16 cellular contexts compared by ENCODE assay signal in the genomic region with DNA sequence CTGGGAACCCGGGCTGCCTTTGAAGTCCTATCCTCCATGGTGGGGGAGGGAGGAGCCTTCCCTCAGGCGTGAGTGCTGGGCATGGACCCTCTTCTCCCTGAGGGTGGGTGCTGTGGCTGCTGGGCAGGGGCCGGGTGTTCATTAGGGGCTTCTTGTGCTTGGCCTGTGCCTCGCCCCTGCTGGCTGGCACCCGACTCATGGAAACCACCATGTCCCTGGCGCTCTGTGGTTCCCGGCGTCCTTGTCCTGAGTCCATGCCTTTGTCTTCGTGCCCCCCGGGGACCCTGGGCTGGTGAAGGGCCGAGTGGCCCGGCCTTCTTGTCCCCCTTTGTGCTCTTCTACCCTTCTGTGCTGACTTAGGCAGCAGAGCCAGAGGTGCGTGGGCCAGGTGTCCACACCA. TPM values are rescaled to one million over a fixed set of nuclear protein-coding genes. Genes with fewer than 3 reads are reported as not detected.
A peak's percentile ranks its signal among the peaks of the same experiment; 100 is the strongest.
DNase-seq lines count a peak whose midpoint lies in the region; ATAC-seq and TF ChIP-seq lines count a peak whose summit lies in the region.
"Had no signal": no experiment of that assay in that cellular context is flagged by ENCODE, and none has a peak within 500 bp of the region (broad histone marks: within the 10 kb centered on the region; RNA-seq: fewer than 3 reads in every experiment).

No MANE protein-coding gene starts in this region.

- H3K27me3 ChIP-seq in H9 (ENCODE audit: insufficient read depth, low read length) (no peaks in the 10 kb centered on the region), esophagus muscularis mucosa (no peaks in the 10 kb centered on the region), stomach smooth muscle (ENCODE audit: control insufficient read depth in 1 of 2, insufficient read depth in 2 of 2, low read length in 2 of 2) (no peaks in the 10 kb centered on the region)

- H3K4me1 Mint-ChIP-seq in H9 (peaks cover 0 to 3% of the 10 kb centered on the region in 2 experiments; a peak in 1 of 4 replicates), nephron progenitor cell (peaks cover 4% of the 10 kb centered on the region), type B pancreatic cell (ENCODE audit: unreplicated experiment) (no peaks in the 10 kb centered on the region)

- DNase-seq in H9: no peak
- DNase-seq in esophagus muscularis mucosa (ENCODE audit: extremely low spot score): no peak
- no peak for DNase-seq in nephron progenitor cell
- DNase-seq in HK-2 (ENCODE audit: unreplicated experiment): no peak
- no peak for DNase-seq in type B pancreatic cell (ENCODE audit: extremely low spot score, unreplicated experiment)
- DNase-seq: 8988T; C1 segment of cervical spinal cord; CD4-positive, alpha-beta memory T cell; COR-L47; DMS153; DND-41; HCEC 1CT had no signal

- H2BK15ac ChIP-seq in H9 (ENCODE audit: low read depth, low read length): no peak overlapping the region

- H2AFZ ChIP-seq in H9 (ENCODE audit: low read length): no peak overlapping the region
- H2AFZ ChIP-seq: GM23338 had no signal

- no peaks in the 10 kb centered on the region for H3K9me3 Mint-ChIP-seq in H9
- H3K9me3 Mint-ChIP-seq in nephron progenitor cell: no peaks in the 10 kb centered on the region
- H3K9me3 Mint-ChIP-seq in type B pancreatic cell: no peaks in the 10 kb centered on the region
- H3K9me3 Mint-ChIP-seq: CD4-positive, alpha-beta memory T cell; GM23338 had no signal

- intact Hi-C loops in esophagus muscularis mucosa (cut with DNase I): no loop called here

- ATAC-seq in HG03045 (IDR thresholded peaks at IDR 0.05; ENCODE audit: unreplicated experiment): no peak
- ATAC-seq: A549, GM23338 had no signal

- H3K27ac Mint-ChIP-seq in H9: peak overlapping the region in 2 of 3 experiments; percentile 68 to 79; a peak in 3 of 7 replicates
- H3K27ac Mint-ChIP-seq in nephron progenitor cell: peak overlapping the region; percentile 68
- no peak overlapping the region for H3K27ac Mint-ChIP-seq in type B pancreatic cell
- H3K27ac Mint-ChIP-seq: CD4-positive, alpha-beta memory T cell; GM23338 had no signal

- TF ChIP-seq POLR2A in esophagus muscularis mucosa (IDR thresholded peaks at IDR 0.05; ENCODE audit: low read depth): no peak

- H2BK5ac ChIP-seq in H9 (ENCODE audit: insufficient read length, low read length): no peak overlapping the region

- no peak overlapping the region for H3K4me3 Mint-ChIP-seq in H9
- no peak overlapping the region for H3K4me3 Mint-ChIP-seq in nephron progenitor cell
- no peak overlapping the region for H3K4me3 Mint-ChIP-seq in type B pancreatic cell
- H3K4me3 Mint-ChIP-seq: CD4-positive, alpha-beta memory T cell; GM23338 had no signal

- H3K9me3 ChIP-seq in H9 (ENCODE audit: control insufficient read depth, low read depth, low read length): no peaks in the 10 kb centered on the region
- H3K9me3 ChIP-seq in esophagus muscularis mucosa: no peaks in the 10 kb centered on the region
- H3K9me3 ChIP-seq in stomach smooth muscle (ENCODE audit: control insufficient read depth in 2 of 2, low read length in 2 of 2): no peaks in the 10 kb centered on the region
- H3K9me3 ChIP-seq: A549 had no signal

- H3K27me3 Mint-ChIP-seq in H9 (ENCODE audit: low read depth) (no peaks in the 10 kb centered on the region), nephron progenitor cell (ENCODE audit: low read depth, poor library complexity) (no peaks in the 10 kb centered on the region), type B pancreatic cell (no peaks in the 10 kb centered on the region)
- H3K27me3 Mint-ChIP-seq: CD4-positive, alpha-beta memory T cell had no signal

- no peak overlapping the region for H2BK12ac ChIP-seq in H9 (ENCODE audit: insufficient read length, low read depth, low read length)

- peaks cover 3 to 15% (median 13%) of the 10 kb centered on the region in 3 experiments; a peak in 6 of 7 replicates for H3K36me3 Mint-ChIP-seq in H9 (ENCODE audit: insufficient read depth in 1 of 3, low read depth in 3 of 3)
- H3K36me3 Mint-ChIP-seq in nephron progenitor cell (ENCODE audit: low read depth): peaks cover 9% of the 10 kb centered on the region
- peaks cover 7% of the 10 kb centered on the region for H3K36me3 Mint-ChIP-seq in type B pancreatic cell

- no peaks in the 10 kb centered on the region for H4K20me1 ChIP-seq in H9 (ENCODE audit: control insufficient read depth, insufficient read depth, insufficient read length)

- no peak overlapping the region for H2BK120ac ChIP-seq in H9 (ENCODE audit: low read depth, low read length, poor library complexity, severe bottlenecking)

- no peak overlapping the region for H4K8ac ChIP-seq in H9 (replicated peaks; ENCODE audit: insufficient read length, low read depth, low read length)

- TF ChIP-seq EP300 in esophagus muscularis mucosa (IDR thresholded peaks at IDR 0.05): no peak

- H2BK20ac ChIP-seq in H9 (ENCODE audit: low read depth, low read length, poor library complexity, severe bottlenecking): no peak overlapping the region

- no peak overlapping the region for H4K91ac ChIP-seq in H9 (ENCODE audit: insufficient read length, low read depth, low read length)

- H3K4me1 ChIP-seq in H9 (ENCODE audit: insufficient read depth, low read length): no peaks in the 10 kb centered on the region
- peaks cover 12 to 40% (median 37%) of the 10 kb centered on the region in 4 donors for H3K4me1 ChIP-seq in esophagus muscularis mucosa
- peaks cover 26% of the 10 kb centered on the region for H3K4me1 ChIP-seq in stomach smooth muscle (ENCODE audit: control insufficient read depth, insufficient read depth, low read length)
- H3K4me1 ChIP-seq: A549 had no signal

- no CpG with 5 or more reads among the region's 13 CpGs for WGBS in H9 (ENCODE audit: extremely low coverage, insufficient read length, low lambda C conversion rate)
- WGBS in esophagus muscularis mucosa: 79% methylated on average over 11 of the region's 13 CpGs

- no peak overlapping the region for H3K56ac ChIP-seq in H9 (ENCODE audit: insufficient read length, low read depth, low read length)

- no peak overlapping the region for H3K4ac ChIP-seq in H9 (ENCODE audit: low read depth, low read length)

- no peak overlapping the region for H3K27ac ChIP-seq in H9 (ENCODE audit: insufficient read length, low read depth, low read length)
- peak overlapping the region; percentile 83 to 88 (median 84) for H3K27ac ChIP-seq in esophagus muscularis mucosa (replicated peaks in 1 of 4)
- H3K27ac ChIP-seq in stomach smooth muscle (ENCODE audit: low read length): peak overlapping the region; percentile 93
- H3K27ac ChIP-seq: A549 had no signal

- no peak for TF ChIP-seq CTCF in H9 (conservative IDR thresholded peaks at IDR 0.05)
- no peak for TF ChIP-seq CTCF in esophagus muscularis mucosa (IDR thresholded peaks at IDR 0.05)
- TF ChIP-seq CTCF in nephron progenitor cell (IDR thresholded peaks at IDR 0.05): no peak
- TF ChIP-seq CTCF in type B pancreatic cell (conservative IDR thresholded peaks at IDR 0.05): no peak

- no peak overlapping the region for H3T11ph ChIP-seq in H9 (ENCODE audit: low read length)

- H3K23ac ChIP-seq in H9 (ENCODE audit: insufficient read length, low read depth, low read length): no peak overlapping the region

- H3K14ac ChIP-seq in H9 (ENCODE audit: insufficient read depth, low read length): no peak overlapping the region

- H3K9ac ChIP-seq in H9 (ENCODE audit: extremely low read depth, insufficient read length, low read length) (no peak overlapping the region), stomach smooth muscle (ENCODE audit: low read length in 2 of 2) (no peak overlapping the region)

- no peak overlapping the region for H3K4me3 ChIP-seq in esophagus muscularis mucosa
- H3K4me3 ChIP-seq in stomach smooth muscle (ENCODE audit: low read length in 2 of 2): no peak overlapping the region
- H3K4me3 ChIP-seq: A549, GM23338 had no signal

- H4K5ac ChIP-seq in H9 (ENCODE audit: insufficient read length, low read depth, low read length): no peak overlapping the region

- peaks cover 28 to 72% (median 54%) of the 10 kb centered on the region in 4 donors for H3K36me3 ChIP-seq in esophagus muscularis mucosa
- H3K36me3 ChIP-seq in stomach smooth muscle (ENCODE audit: control insufficient read depth in 2 of 2, insufficient read depth in 2 of 2, low read length in 2 of 2): peaks cover 17 to 30% of the 10 kb centered on the region in 2 donors

- no peak overlapping the region for H2AK5ac ChIP-seq in H9 (ENCODE audit: insufficient read length, low read length)

- no peaks in the 10 kb centered on the region for H3K79me2 ChIP-seq in H9 (ENCODE audit: insufficient read depth, low read length)

- H3K4me2 ChIP-seq in H9 (ENCODE audit: insufficient read depth, insufficient read length, low read length): no peak overlapping the region
- H3K4me2 ChIP-seq: A549, GM23338 had no signal

- no peaks in the 10 kb centered on the region for H3K79me1 ChIP-seq in H9 (ENCODE audit: insufficient read depth, low read depth, low read length, poor library complexity, severe bottlenecking)

- H3K18ac ChIP-seq in H9 (ENCODE audit: insufficient read length, low read depth, low read length): no peak overlapping the region

- no peaks in the 10 kb centered on the region for H3K23me2 ChIP-seq in H9 (ENCODE audit: insufficient read length, low read depth, low read length, poor library complexity, severe bottlenecking)

RNA-seq across cellular contexts. Expression of a gene that starts 23.2 kb away (rescaled TPM):
- total RNA-seq in H9 (2021): 16.2 and 16.8 TPM in 2 replicates
- 10 to 100 TPM; 18.7 to 34.5 (median 24.7) TPM for total RNA-seq in esophagus muscularis mucosa
- 19.5 and 20.7 TPM in 2 replicates for total RNA-seq in type B pancreatic cell (ENCODE audit: low replicate concordance)

RNA-seq across cellular contexts. Expression of a gene that starts 58.9 kb away (rescaled TPM):
- total RNA-seq in H9 (2021) (4.0 and 4.3 TPM in 2 replicates), esophagus muscularis mucosa (100 to 1,000 TPM in 3 of 4 donors, 10 to 100 TPM in 1; 77.9 to 206 (median 126) TPM), type B pancreatic cell (ENCODE audit: low replicate concordance) (0.43 and 1.4 TPM in 2 replicates)
- total RNA-seq: CD4-positive, alpha-beta memory T cell had no signal

Comparison
In these comparisons a context has a peak if more than half of its experiments do, and no peak if none do; other contexts are left out.
1. RNA of a gene that starts 58.9 kb away (total RNA-seq): 77.9 to 206 TPM in esophagus muscularis mucosa; 4.0 to 4.3 TPM in H9 and 0.43 to 1.4 TPM in type B pancreatic cell; every median in the first group is over 10 times any median in the second.